In genomic region chr4:11487876-11488545, GRCh38 we compare ENCODE assay signal across 15 cellular contexts. TPM values are rescaled to one million over a fixed set of nuclear protein-coding genes. Genes with fewer than 3 reads are reported as not detected.
A peak's percentile ranks its signal among the peaks of the same experiment; 100 is the strongest.
DNase-seq lines count a peak whose midpoint lies in the region; ATAC-seq, FAIRE-seq and TF ChIP-seq lines count a peak whose summit lies in the region.
"Had no signal": no experiment of that assay in that cellular context is flagged by ENCODE, and none has a peak within 500 bp of the region (broad histone marks: within the 10 kb centered on the region; RNA-seq: fewer than 3 reads in every experiment).

No MANE protein-coding gene starts in this region.

- TF ChIP-seq CTCF in keratinocyte (optimal IDR thresholded peaks at IDR 0.05 in 1 of 3, IDR thresholded peaks at IDR 0.05 in 1 of 3, conservative IDR thresholded peaks at IDR 0.05 in 1 of 3; ENCODE audit: extremely low read depth in 1 of 3, insufficient read depth in 2 of 3, low read length in 3 of 3), result no peak
- TF ChIP-seq CTCF in neural progenitor cell (IDR thresholded peaks at IDR 0.05), result no peak

- DNase-seq in DMS53 (lab: John Stamatoyannopoulos, UW) (peak; percentile 92), M059J (ENCODE audit: low read depth) (peak; percentile 61), SHP77 (lab: John Stamatoyannopoulos, UW) (peak; percentile 15 to 22), keratinocyte (ENCODE audit: low read depth, low spot score) (no peak), neural progenitor cell (ENCODE audit: low spot score) (no peak), NCI-H2107 (lab: John Stamatoyannopoulos, UW) (no peak), cerebellar cortex (ENCODE audit: low spot score) (no peak)
- DNase-seq: activated CD4-positive, CD25-positive, alpha-beta regulatory T cell; activated naive CD4-positive, alpha-beta T cell; islet precursor cell; pancreas; transverse colon had no signal

- H3K27ac Mint-ChIP-seq in neural progenitor cell, result no peak overlapping the region

- H3K9me1 ChIP-seq in keratinocyte (ENCODE audit: control insufficient read depth, extremely low read depth, insufficient read depth, low read length), result no peaks in the 10 kb centered on the region

- ATAC-seq in HG03442 (IDR thresholded peaks at IDR 0.05; ENCODE audit: unreplicated experiment), result no peak

- H3K9me3 ChIP-seq in keratinocyte (ENCODE audit: control insufficient read depth, low read depth, low read length), result no peaks in the 10 kb centered on the region
- H3K9me3 ChIP-seq in neural progenitor cell (ENCODE audit: low read depth), result no peaks in the 10 kb centered on the region
- H3K9me3 ChIP-seq: pancreas, transverse colon had no signal

- H3K4me1 Mint-ChIP-seq in neural progenitor cell, result no peaks in the 10 kb centered on the region

- no peak overlapping the region for H3K4me3 ChIP-seq in keratinocyte (ENCODE audit: control insufficient read depth in 2 of 3, extremely low read depth in 1 of 3, insufficient read depth in 2 of 3, low read depth in 1 of 3, low read length in 3 of 3)
- no peak overlapping the region for H3K4me3 ChIP-seq in neural progenitor cell
- H3K4me3 ChIP-seq: pancreas, transverse colon had no signal

- H3K36me3 ChIP-seq in keratinocyte (ENCODE audit: control insufficient read depth in 2 of 2, extremely low read depth in 1 of 2, insufficient read depth in 2 of 2, low read length in 2 of 2) (no peaks in the 10 kb centered on the region), neural progenitor cell (no peaks in the 10 kb centered on the region)
- H3K36me3 ChIP-seq: pancreas, transverse colon had no signal

- no peak overlapping the region for H3K4me3 Mint-ChIP-seq in neural progenitor cell

- dilution Hi-C loops in keratinocyte (cut with MboI; ENCODE audit: extremely low pct_ligation_motif_present, low sequenced_read_pairs), result no loop called here

- no peaks in the 10 kb centered on the region for H3K36me3 Mint-ChIP-seq in neural progenitor cell

- H4K20me1 ChIP-seq in keratinocyte (ENCODE audit: control insufficient read depth, extremely low read depth, insufficient read depth, low read length) (no peaks in the 10 kb centered on the region), neural progenitor cell (ENCODE audit: low read depth) (no peaks in the 10 kb centered on the region)

- no peaks in the 10 kb centered on the region for H3K27me3 Mint-ChIP-seq in neural progenitor cell (ENCODE audit: insufficient read depth, low read depth)

- no peaks in the 10 kb centered on the region for H3K9me3 Mint-ChIP-seq in neural progenitor cell

- FAIRE-seq in keratinocyte (lab: Jason Lieb, UNC), result peak; percentile 72
- FAIRE-seq: D721Med, GM18507, pancreas had no signal

- H3F3A ChIP-seq in neural progenitor cell (ENCODE audit: low read depth), result no peaks in the 10 kb centered on the region

- no peak overlapping the region for H3K27ac ChIP-seq in keratinocyte (ENCODE audit: control insufficient read depth, insufficient read depth, low read length)
- H3K27ac ChIP-seq in neural progenitor cell, result no peak overlapping the region
- H3K27ac ChIP-seq: pancreas, transverse colon had no signal

- H2AFZ ChIP-seq in keratinocyte (ENCODE audit: control insufficient read depth, low read length), result no peak overlapping the region
- H2AFZ ChIP-seq in neural progenitor cell (replicated peaks), result no peak overlapping the region

- H3K9ac ChIP-seq in keratinocyte (ENCODE audit: control insufficient read depth, extremely low read depth, insufficient read depth, low read length) (no peak overlapping the region), neural progenitor cell (no peak overlapping the region)

- peaks cover 25% of the 10 kb centered on the region for H3K4me1 ChIP-seq in keratinocyte (ENCODE audit: control insufficient read depth, extremely low read depth, insufficient read depth, low read length)
- H3K4me1 ChIP-seq in neural progenitor cell, result no peaks in the 10 kb centered on the region
- H3K4me1 ChIP-seq: pancreas had no signal

- no peaks in the 10 kb centered on the region for H3K27me3 ChIP-seq in keratinocyte (ENCODE audit: control insufficient read depth, extremely low read depth, insufficient read depth, low read length)
- no peaks in the 10 kb centered on the region for H3K27me3 ChIP-seq in neural progenitor cell
- H3K27me3 ChIP-seq: pancreas, transverse colon had no signal

- H3K4me2 ChIP-seq in keratinocyte (ENCODE audit: control insufficient read depth, extremely low read depth, insufficient read depth, low read depth, low read length) (peak overlapping the region; percentile 17), neural progenitor cell (no peak overlapping the region)

- H3K79me2 ChIP-seq in keratinocyte (ENCODE audit: control insufficient read depth, insufficient read depth, low read length) (no peaks in the 10 kb centered on the region), neural progenitor cell (ENCODE audit: low read depth) (no peaks in the 10 kb centered on the region)

RNA-seq across cellular contexts. Expression of gene HS3ST1, which starts 59.3 kb away (rescaled TPM):
- total RNA-seq in M059J (2014; rRNA removed; shearing (Covaris generic)), result not detected in 2 replicates
- 2.0 to 3.7 TPM (median 3.3 TPM) in 3 replicates for polyA plus RNA-seq in keratinocyte
- 1.5 TPM for polyA plus RNA-seq in keratinocyte (2011; ENCODE audit: low read depth)
- 1.2 and 5.8 TPM in 2 replicates for polyA plus RNA-seq in keratinocyte (2011; cell fraction: cytosol; rRNA removed)
- polyA plus RNA-seq in keratinocyte (2011; cell fraction: nucleus; rRNA removed), result 4.0 and 5.2 TPM in 2 replicates
- polyA plus RNA-seq in keratinocyte (2012; ENCODE audit: low replicate concordance), result 2.9 and 6.9 TPM in 2 replicates
- polyA minus RNA-seq in keratinocyte, result 2.4 to 7.4 TPM (median 2.7 TPM) in 3 replicates
- 19.8 TPM for polyA minus RNA-seq in keratinocyte (2011; cell fraction: cytosol; rRNA and poly(A)+ RNA removed)
- polyA minus RNA-seq in keratinocyte (2011; cell fraction: nucleus; rRNA and poly(A)+ RNA removed), result 8.0 and 10.2 TPM in 2 replicates
- not detected in 2 replicates for total RNA-seq in neural progenitor cell (ENCODE audit: low replicate concordance)

Comparison
In these comparisons a context has a peak if more than half of its experiments do, and no peak if none do; other contexts are left out.
1. DNase-seq: peak in DMS53 (single experiment), M059J (single experiment) and SHP77 (2 of 2); none in keratinocyte (single experiment), neural progenitor cell (single experiment), NCI-H2107 (single experiment) and cerebellar cortex (single experiment).